Comparison of ENCODE assay signal across 8 cellular contexts in the genomic region with DNA sequence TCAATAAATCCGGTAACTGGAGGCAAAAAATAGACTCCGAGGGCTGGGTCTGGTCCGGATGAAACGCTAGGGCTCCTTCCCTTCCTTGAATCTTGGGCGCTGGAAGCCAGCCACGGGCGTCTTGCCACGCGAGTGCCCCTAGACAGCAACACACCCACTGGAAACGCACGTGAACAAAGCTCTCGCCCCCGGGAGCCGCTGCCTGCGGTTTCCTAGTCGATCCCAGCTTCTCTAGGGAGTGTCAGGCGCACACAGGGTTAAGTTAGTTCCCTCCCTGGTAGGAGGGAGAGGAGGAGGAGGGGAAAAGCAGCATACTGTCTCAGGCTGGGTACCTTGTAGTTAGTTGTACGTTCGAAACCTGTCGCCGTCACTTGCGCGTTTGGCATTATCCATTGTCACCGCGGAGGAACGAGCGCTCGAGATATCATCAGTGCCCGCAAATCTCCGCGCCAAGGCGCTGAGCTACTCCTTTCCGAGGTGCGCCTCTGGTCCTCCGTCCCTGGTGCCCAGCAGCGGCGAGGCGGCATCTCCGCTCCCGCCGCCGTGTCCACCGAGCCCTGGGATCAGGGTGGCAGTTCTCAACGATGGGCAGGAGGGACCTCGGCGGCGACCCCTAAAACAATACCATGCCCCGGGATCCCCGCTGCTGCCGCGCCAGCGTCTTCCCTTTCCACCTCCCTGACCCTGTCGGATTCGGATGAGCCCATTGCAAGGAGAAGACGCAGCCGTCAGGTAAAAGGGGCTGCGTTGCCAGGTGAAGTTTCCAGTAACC. TPM values are rescaled to one million over a fixed set of nuclear protein-coding genes. Genes with fewer than 3 reads are reported as not detected.
DNase-seq lines count a peak whose midpoint lies in the region; ATAC-seq and TF ChIP-seq lines count a peak whose summit lies in the region.

A gene with protein sequence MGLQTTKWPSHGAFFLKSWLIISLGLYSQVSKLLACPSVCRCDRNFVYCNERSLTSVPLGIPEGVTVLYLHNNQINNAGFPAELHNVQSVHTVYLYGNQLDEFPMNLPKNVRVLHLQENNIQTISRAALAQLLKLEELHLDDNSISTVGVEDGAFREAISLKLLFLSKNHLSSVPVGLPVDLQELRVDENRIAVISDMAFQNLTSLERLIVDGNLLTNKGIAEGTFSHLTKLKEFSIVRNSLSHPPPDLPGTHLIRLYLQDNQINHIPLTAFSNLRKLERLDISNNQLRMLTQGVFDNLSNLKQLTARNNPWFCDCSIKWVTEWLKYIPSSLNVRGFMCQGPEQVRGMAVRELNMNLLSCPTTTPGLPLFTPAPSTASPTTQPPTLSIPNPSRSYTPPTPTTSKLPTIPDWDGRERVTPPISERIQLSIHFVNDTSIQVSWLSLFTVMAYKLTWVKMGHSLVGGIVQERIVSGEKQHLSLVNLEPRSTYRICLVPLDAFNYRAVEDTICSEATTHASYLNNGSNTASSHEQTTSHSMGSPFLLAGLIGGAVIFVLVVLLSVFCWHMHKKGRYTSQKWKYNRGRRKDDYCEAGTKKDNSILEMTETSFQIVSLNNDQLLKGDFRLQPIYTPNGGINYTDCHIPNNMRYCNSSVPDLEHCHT (plus strand): TSS at position 342 of the 772 bp plus-strand sequence. CDS start 91,371 bp downstream, outside the sequence.

- H3K4me3 ChIP-seq in astrocyte of the spinal cord (ENCODE audit: low read depth, low read length) (peak within 1 kb of the TSS; percentile 65), iPS-18c (ENCODE audit: insufficient read depth, low read depth, low read length) (peak within 1 kb of the TSS; percentile 75)

- intact Hi-C loops in sciatic nerve (cut with DNase I), result loop anchor here (5.0 kb wide), 1 partner anchor 1698 kb away; no protein-coding TSS in a partner anchor

- peaks cover 7% of the 10 kb centered on the region for H3K36me3 Mint-ChIP-seq in stimulated activated effector memory CD8-positive, alpha-beta T cell treated with anti-CD3 and anti-CD28 coated beads, Interleukin-12 subunit alpha, Interleukin-12 subunit beta, amount 100 ng/mL, for 72 hours

- no peak within 1 kb of the TSS for H3K4me3 Mint-ChIP-seq in stimulated activated effector memory CD8-positive, alpha-beta T cell treated with anti-CD3 and anti-CD28 coated beads, Interleukin-12 subunit alpha, Interleukin-12 subunit beta, amount 100 ng/mL, for 72 hours

- H3K27ac Mint-ChIP-seq in stimulated activated effector memory CD8-positive, alpha-beta T cell treated with anti-CD3 and anti-CD28 coated beads, Interleukin-12 subunit alpha, Interleukin-12 subunit beta, amount 100 ng/mL, for 72 hours, result no peak within 1 kb of the TSS

- DNase-seq in HK-2 (ENCODE audit: unreplicated experiment), result peak; percentile 62
- peak; percentile 64 for DNase-seq in astrocyte of the spinal cord (ENCODE audit: low read depth, low spot score)
- DNase-seq in sciatic nerve (ENCODE audit: low spot score), result peak; percentile 90
- DNase-seq in stimulated activated effector memory CD8-positive, alpha-beta T cell treated with anti-CD3 and anti-CD28 coated beads, Interleukin-12 subunit alpha, Interleukin-12 subunit beta, amount 100 ng/mL, for 72 hours (ENCODE audit: low spot score in 2 of 2), result no peak
- DNase-seq in DMS114 treated with DMSO at 0.1 percent for 48 hours (lab: John Stamatoyannopoulos, UW; ENCODE audit: unreplicated experiment), result no peak

- TF ChIP-seq CTCF in astrocyte of the spinal cord (IDR thresholded peaks at IDR 0.05; ENCODE audit: low read depth, low read length), result no peak

- H3K4me1 Mint-ChIP-seq in stimulated activated effector memory CD8-positive, alpha-beta T cell treated with anti-CD3 and anti-CD28 coated beads, Interleukin-12 subunit alpha, Interleukin-12 subunit beta, amount 100 ng/mL, for 72 hours, result no peaks in the 10 kb centered on the region

- peak; percentile 71 for ATAC-seq in sciatic nerve
- no peak for ATAC-seq in stimulated activated effector memory CD8-positive, alpha-beta T cell treated with anti-CD3 and anti-CD28 coated beads, Interleukin-12 subunit alpha, Interleukin-12 subunit beta, amount 100 ng/mL, for 72 hours
- ATAC-seq in GM18873 (IDR thresholded peaks at IDR 0.05; ENCODE audit: low FRiP score, unreplicated experiment), result no peak
- ATAC-seq in HG02610 (IDR thresholded peaks at IDR 0.05; ENCODE audit: unreplicated experiment), result no peak

- in situ Hi-C loops in astrocyte of the spinal cord (cut with HindIII; ENCODE audit: low sequenced_read_pairs), result no loop called here

- H3K9me3 ChIP-seq in iPS-18c (ENCODE audit: control insufficient read depth, insufficient read depth, low read length), result no peaks in the 10 kb centered on the region

- no peaks in the 10 kb centered on the region for H3K9me3 Mint-ChIP-seq in stimulated activated effector memory CD8-positive, alpha-beta T cell treated with anti-CD3 and anti-CD28 coated beads, Interleukin-12 subunit alpha, Interleukin-12 subunit beta, amount 100 ng/mL, for 72 hours

RNA-seq across cellular contexts. Expression of the gene that starts here (rescaled TPM):
- 205 TPM for total RNA-seq in sciatic nerve

Comparison
In these comparisons a context has a peak if more than half of its experiments do, and no peak if none do; other contexts are left out.
1. DNase-seq: peak in HK-2 (single experiment), astrocyte of the spinal cord (single experiment) and sciatic nerve (single experiment); none in stimulated activated effector memory CD8-positive, alpha-beta T cell treated with anti-CD3 and anti-CD28 coated beads, Interleukin-12 subunit alpha, Interleukin-12 subunit beta, amount 100 ng/mL, for 72 hours (0 of 2) and DMS114 treated with DMSO at 0.1 percent for 48 hours (single experiment).